ENCODE assay signal across 9 cellular contexts in the genomic region with DNA sequence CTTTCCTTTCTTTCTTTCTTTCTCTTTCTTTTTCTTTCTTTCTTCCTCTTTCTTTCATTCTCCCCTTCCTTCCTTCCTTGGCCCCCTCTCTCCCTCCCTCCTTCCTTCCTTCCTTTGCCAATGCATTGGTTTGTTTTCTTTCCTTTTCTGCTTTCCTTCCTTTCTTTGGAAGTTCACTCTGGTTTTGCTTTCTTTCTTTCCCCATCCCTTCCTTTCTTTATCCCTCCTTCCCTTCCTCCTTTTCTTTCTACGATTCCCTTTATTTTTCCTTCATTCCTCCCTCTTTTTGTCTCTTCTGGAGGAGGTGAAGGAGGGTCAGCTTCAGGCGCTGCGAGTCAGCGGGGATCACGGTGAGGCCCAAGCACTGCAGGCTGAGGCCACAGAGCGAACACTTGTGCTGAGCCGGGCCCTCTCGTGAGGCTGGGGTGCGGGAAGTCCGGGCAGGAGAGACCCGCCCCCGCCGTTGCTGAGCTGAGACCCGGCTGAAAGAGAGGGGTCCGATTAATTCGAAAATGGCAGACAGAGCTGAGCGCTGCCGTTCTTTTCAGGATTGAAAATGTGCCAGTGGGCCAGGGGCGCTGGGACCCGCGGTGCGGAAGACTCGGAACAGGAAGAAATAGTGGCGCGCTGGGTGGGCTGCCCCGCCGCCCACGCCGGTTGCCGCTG. TPM values are rescaled to one million over a fixed set of nuclear protein-coding genes. Genes with fewer than 3 reads are reported as not detected.
DNase-seq lines count a peak whose midpoint lies in the region; ATAC-seq lines count a peak whose summit lies in the region.
"Had no signal": no experiment of that assay in that cellular context is flagged by ENCODE, and none has a peak within 500 bp of the region (broad histone marks: within the 10 kb centered on the region; RNA-seq: fewer than 3 reads in every experiment).

No MANE protein-coding gene starts in this region.

- H3K9ac ChIP-seq in trophoblast cell (ENCODE audit: low read length) (no peak overlapping the region), Karpas-422 (ENCODE audit: low read length) (no peak overlapping the region)

- H3K4me1 ChIP-seq in ectodermal cell (ENCODE audit: control insufficient read depth, insufficient read depth, low read length) = peaks cover 28% of the 10 kb centered on the region
- H3K4me1 ChIP-seq in trophoblast cell (ENCODE audit: control insufficient read depth in 1 of 2, insufficient read depth in 2 of 2, low read length in 2 of 2) = peaks cover 12 to 21% of the 10 kb centered on the region in 2 experiments
- H3K4me1 ChIP-seq in Karpas-422 (ENCODE audit: low read length) = no peaks in the 10 kb centered on the region

- H3K27me3 ChIP-seq in ectodermal cell (ENCODE audit: control insufficient read depth, insufficient read depth, low read length, poor library complexity, severe bottlenecking) (peaks cover 100% of the 10 kb centered on the region), trophoblast cell (ENCODE audit: insufficient read depth, low read length) (peaks cover 98% of the 10 kb centered on the region), Karpas-422 (ENCODE audit: low read length) (no peaks in the 10 kb centered on the region)

- H2BK120ac ChIP-seq in trophoblast cell (ENCODE audit: insufficient read depth, low read length, poor library complexity) = no peak overlapping the region

- H3K27ac ChIP-seq in ectodermal cell (ENCODE audit: insufficient read depth, low read depth, low read length, poor library complexity, severe bottlenecking) (no peak overlapping the region), trophoblast cell (ENCODE audit: low read depth, low read length) (no peak overlapping the region), Karpas-422 (ENCODE audit: low read length) (no peak overlapping the region)

- H3K23ac ChIP-seq in trophoblast cell (ENCODE audit: low read length) = no peak overlapping the region

- no peak for ATAC-seq in HG02588 (IDR thresholded peaks at IDR 0.05; ENCODE audit: unreplicated experiment)

- no peaks in the 10 kb centered on the region for H3K9me2 ChIP-seq in Karpas-422 (replicated peaks; ENCODE audit: insufficient read depth, low read length)

- H3K9me3 ChIP-seq in ectodermal cell (ENCODE audit: control insufficient read depth, low read length) = no peaks in the 10 kb centered on the region
- peaks cover 9% of the 10 kb centered on the region for H3K9me3 ChIP-seq in trophoblast cell (ENCODE audit: insufficient read depth, low read depth, low read length)
- H3K9me3 ChIP-seq in Karpas-422 (ENCODE audit: low read length) = no peaks in the 10 kb centered on the region; the same call in 1 of the 2 replicates

- H3K4me3 ChIP-seq in ectodermal cell (ENCODE audit: insufficient read depth, low read depth, low read length) (peak overlapping the region; percentile 18), trophoblast cell (ENCODE audit: low read depth, low read length) (no peak overlapping the region), Karpas-422 (ENCODE audit: low read length) (no peak overlapping the region)

- no peak overlapping the region for H4K91ac ChIP-seq in trophoblast cell (ENCODE audit: low read depth, low read length)

- H2AFZ ChIP-seq in trophoblast cell (ENCODE audit: insufficient read depth, low read length, poor library complexity) (no peak overlapping the region), Karpas-422 (ENCODE audit: low read length) (no peak overlapping the region)

- H3K18ac ChIP-seq in trophoblast cell (ENCODE audit: low read length) = no peak overlapping the region

- no peaks in the 10 kb centered on the region for H3K36me3 ChIP-seq in ectodermal cell (ENCODE audit: control insufficient read depth, insufficient read depth, low read length)
- no peaks in the 10 kb centered on the region for H3K36me3 ChIP-seq in trophoblast cell (ENCODE audit: control insufficient read depth in 1 of 2, insufficient read depth in 2 of 2, low read length in 2 of 2)
- H3K36me3 ChIP-seq in Karpas-422 (ENCODE audit: insufficient read depth, low read length) = no peaks in the 10 kb centered on the region

- H4K20me1 ChIP-seq in Karpas-422 (ENCODE audit: insufficient read depth, low read depth, low read length) = no peaks in the 10 kb centered on the region

- H4K8ac ChIP-seq in trophoblast cell (ENCODE audit: low read depth, low read length) = no peak overlapping the region

- H2BK12ac ChIP-seq in trophoblast cell (ENCODE audit: low read length) = no peak overlapping the region

- H3K79me1 ChIP-seq in trophoblast cell (ENCODE audit: low read length) = no peaks in the 10 kb centered on the region

- no peak overlapping the region for H3K4ac ChIP-seq in trophoblast cell (ENCODE audit: low read depth, low read length)

- peak; percentile 27 for DNase-seq in ELF-1 (ENCODE audit: low read depth, low spot score)
- DNase-seq in NCI-H526 (lab: John Stamatoyannopoulos, UW) = peak; percentile 16 to 53
- DNase-seq in trophoblast cell = no peak
- DNase-seq in kidney tubule cell (ENCODE audit: low spot score) = no peak
- DNase-seq in Karpas-422 = no peak
- DNase-seq in NOMO-1 treated with dmso at 0.1 percent for 144 hours (lab: John Stamatoyannopoulos, UW; ENCODE audit: unreplicated experiment) = no peak

- WGBS in ectodermal cell, 2 experiments = 2 to 3% methylated on average over 30 of the region's 30 CpGs
- WGBS in trophoblast cell (ENCODE audit: extremely low coverage, insufficient coverage, insufficient read length) = 100% methylated on average over 1 of the region's 30 CpGs

- H3K79me2 ChIP-seq in trophoblast cell (ENCODE audit: control insufficient read depth, insufficient read depth, low read length, poor library complexity) (no peaks in the 10 kb centered on the region), Karpas-422 (ENCODE audit: low read length) (no peaks in the 10 kb centered on the region)

- no peak overlapping the region for H2BK5ac ChIP-seq in trophoblast cell (ENCODE audit: low read depth, low read length, poor library complexity)

- no peak overlapping the region for H2AK5ac ChIP-seq in trophoblast cell (ENCODE audit: low read length)

- H3K14ac ChIP-seq in trophoblast cell (ENCODE audit: low read length) = no peak overlapping the region

- H3K4me2 ChIP-seq in trophoblast cell (ENCODE audit: low read length) (peak overlapping the region; percentile 21), Karpas-422 (ENCODE audit: low read depth, low read length, poor library complexity, severe bottlenecking) (no peak overlapping the region)

- H4K12ac ChIP-seq in trophoblast cell (ENCODE audit: low read depth, low read length) = no peak overlapping the region

RNA-seq across cellular contexts. Expression of a gene that starts 1.5 kb away (rescaled TPM):
- polyA plus RNA-seq in ectodermal cell (2013, experiment 1 of 4) = 0.87 TPM
- polyA plus RNA-seq in ectodermal cell (2013, experiment 2 of 4) = 0.78 TPM
- 0.32 TPM for polyA plus RNA-seq in ectodermal cell (2013, experiment 3 of 4)
- polyA plus RNA-seq in ectodermal cell (2013, experiment 4 of 4) = 0.36 TPM
- polyA plus RNA-seq in trophoblast cell (2013) = 0.68 and 0.78 TPM in 2 replicates
- not detected in 2 replicates for total RNA-seq in Karpas-422 (2014; rRNA removed; shearing (Covaris generic); ENCODE audit: low replicate concordance)
- total RNA-seq: fibroblast of villous mesenchyme had no signal

Comparison
In these comparisons a context has a peak if more than half of its experiments do, and no peak if none do; other contexts are left out.
1. DNase-seq: peak in ELF-1 (single experiment) and NCI-H526 (2 of 2); none in trophoblast cell (0 of 2), kidney tubule cell (single experiment), Karpas-422 (single experiment) and NOMO-1 treated with dmso at 0.1 percent for 144 hours (single experiment).